In the genomic region with DNA sequence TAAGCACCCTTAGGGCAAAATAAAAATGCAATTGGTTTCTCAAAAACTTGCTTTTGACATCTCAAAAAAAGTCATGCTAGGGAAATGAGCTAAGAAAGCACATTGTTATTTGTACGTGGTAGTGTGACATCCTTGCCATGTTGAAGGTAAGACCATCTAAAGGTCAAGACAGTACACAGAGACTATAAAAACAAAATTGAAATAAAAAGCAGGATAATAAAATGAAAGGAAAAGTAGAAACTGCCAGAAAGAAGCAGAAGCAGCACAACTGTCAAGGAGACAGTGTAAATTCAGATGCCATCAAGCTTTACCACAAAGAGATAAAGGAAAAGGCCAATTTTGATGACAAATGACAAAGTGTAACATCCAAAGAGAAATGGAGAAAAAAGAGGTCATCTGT, we compare ENCODE assay signal across 11 cellular contexts. TPM values are rescaled to one million over a fixed set of nuclear protein-coding genes. Genes with fewer than 3 reads are reported as not detected.
A peak's percentile ranks its signal among the peaks of the same experiment; 100 is the strongest.
DNase-seq lines count a peak whose midpoint lies in the region; ATAC-seq and TF ChIP-seq lines count a peak whose summit lies in the region.
"Not testable (repeated sequence)": the region's sequence is repeated elsewhere in the genome, so short reads cannot be mapped to it uniquely, and the experiment has no call there.
"Had no signal": no experiment of that assay in that cellular context is flagged by ENCODE, and none has a peak within 500 bp of the region (broad histone marks: within the 10 kb centered on the region; RNA-seq: fewer than 3 reads in every experiment).

No MANE protein-coding gene starts in this region.

- ATAC-seq in activated naive CD8-positive, alpha-beta T cell treated with anti-CD3 and anti-CD28 coated beads, Interleukin-2, amount 50 U/mL, for 24 hours, result peak; percentile 76
- ATAC-seq in naive B cell (ENCODE audit: low read depth in 2 of 2), result peak; percentile 20

- not testable (repeated sequence) for H3K27me3 Mint-ChIP-seq in activated CD4-positive, alpha-beta T cell treated with anti-CD3 and anti-CD28 coated beads, Interleukin-2, amount 10 ng/mL, durations not matched to agents 24 days and 14 days; activated T-helper 1 cell treated with anti-CD3 and anti-CD28 coated beads, Interleukin-12 subunit alpha, Interleukin-12 subunit beta, Interleukin-2, Interleukin-4 antibody, amounts not matched to agents 30 ng/mL and 10 ng/mL and 1 ng/mL, durations not matched to agents 14 hours and 24 hours and 36 hours (ENCODE audit: insufficient read depth); activated naive CD8-positive, alpha-beta T cell treated with anti-CD3 and anti-CD28 coated beads, Interleukin-2, amount 50 U/mL, for 24 hours; naive B cell; stimulated activated naive CD8-positive, alpha-beta T cell treated with anti-CD3 and anti-CD28 coated beads, Interleukin-15, Interleukin-2, amounts not matched to agents 100 ng/mL and 50 ng/mL, for 24 hours

- H3K36me3 Mint-ChIP-seq in activated CD4-positive, alpha-beta T cell treated with anti-CD3 and anti-CD28 coated beads, Interleukin-2, amount 10 ng/mL, durations not matched to agents 24 days and 14 days (ENCODE audit: low read depth), result peaks cover 26% of the 10 kb centered on the region
- peaks cover 29% of the 10 kb centered on the region for H3K36me3 Mint-ChIP-seq in activated T-helper 1 cell treated with anti-CD3 and anti-CD28 coated beads, Interleukin-12 subunit alpha, Interleukin-12 subunit beta, Interleukin-2, Interleukin-4 antibody, amounts not matched to agents 30 ng/mL and 10 ng/mL and 1 ng/mL, durations not matched to agents 14 hours and 24 hours and 36 hours (ENCODE audit: low read depth)
- peaks cover 28% of the 10 kb centered on the region for H3K36me3 Mint-ChIP-seq in activated naive CD8-positive, alpha-beta T cell treated with anti-CD3 and anti-CD28 coated beads, Interleukin-2, amount 50 U/mL, for 24 hours (ENCODE audit: low read depth)
- not testable (repeated sequence) for H3K36me3 Mint-ChIP-seq in naive B cell
- peaks cover 18% of the 10 kb centered on the region for H3K36me3 Mint-ChIP-seq in stimulated activated naive CD8-positive, alpha-beta T cell treated with anti-CD3 and anti-CD28 coated beads, Interleukin-15, Interleukin-2, amounts not matched to agents 100 ng/mL and 50 ng/mL, for 24 hours (ENCODE audit: low read depth)

- peaks cover 48% of the 10 kb centered on the region for H3K4me1 Mint-ChIP-seq in activated CD4-positive, alpha-beta T cell treated with anti-CD3 and anti-CD28 coated beads, Interleukin-2, amount 10 ng/mL, durations not matched to agents 24 days and 14 days
- H3K4me1 Mint-ChIP-seq in activated T-helper 1 cell treated with anti-CD3 and anti-CD28 coated beads, Interleukin-12 subunit alpha, Interleukin-12 subunit beta, Interleukin-2, Interleukin-4 antibody, amounts not matched to agents 30 ng/mL and 10 ng/mL and 1 ng/mL, durations not matched to agents 14 hours and 24 hours and 36 hours (ENCODE audit: low read depth), result peaks cover 66% of the 10 kb centered on the region
- H3K4me1 Mint-ChIP-seq in activated naive CD8-positive, alpha-beta T cell treated with anti-CD3 and anti-CD28 coated beads, Interleukin-2, amount 50 U/mL, for 24 hours, result peaks cover 71% of the 10 kb centered on the region
- peaks cover 65 to 97% (median 83%) of the 10 kb centered on the region in 3 donors for H3K4me1 Mint-ChIP-seq in naive B cell
- H3K4me1 Mint-ChIP-seq in stimulated activated naive CD8-positive, alpha-beta T cell treated with anti-CD3 and anti-CD28 coated beads, Interleukin-15, Interleukin-2, amounts not matched to agents 100 ng/mL and 50 ng/mL, for 24 hours (ENCODE audit: low read depth), result peaks cover 72% of the 10 kb centered on the region

- H3F3A ChIP-seq in DOHH2 (ENCODE audit: control insufficient read depth, insufficient read depth), result peaks cover 16% of the 10 kb centered on the region
- peaks cover 11% of the 10 kb centered on the region for H3F3A ChIP-seq in OCI-LY1 (ENCODE audit: insufficient read depth, low read length)

- peaks cover 12% of the 10 kb centered on the region for H3K9me3 ChIP-seq in BLaER1
- not testable (repeated sequence) for H3K9me3 ChIP-seq in DOHH2 (ENCODE audit: control insufficient read depth, insufficient read depth, low read length); OCI-LY1 (ENCODE audit: low read length)

- not testable (repeated sequence) for DNase-seq in activated CD4-positive, alpha-beta T cell treated with anti-CD3 and anti-CD28 coated beads, Interleukin-2, amount 10 ng/mL, durations not matched to agents 24 days and 14 days; activated T-helper 1 cell treated with anti-CD3 and anti-CD28 coated beads, Interleukin-12 subunit alpha, Interleukin-12 subunit beta, Interleukin-2, Interleukin-4 antibody, amounts not matched to agents 30 ng/mL and 10 ng/mL and 1 ng/mL, durations not matched to agents 14 hours and 24 hours and 36 hours (ENCODE audit: low spot score); activated naive CD8-positive, alpha-beta T cell treated with anti-CD3 and anti-CD28 coated beads, Interleukin-2, amount 50 U/mL, for 24 hours; naive B cell

- H3K79me2 ChIP-seq in DOHH2 (ENCODE audit: control insufficient read depth, low read length); OCI-LY1 (ENCODE audit: insufficient read depth, low read length): not testable (repeated sequence)

- H3K4me3 ChIP-seq in BLaER1; DOHH2 (ENCODE audit: low read length); OCI-LY1 (ENCODE audit: low read depth, low read length, poor library complexity, severe bottlenecking): not testable (repeated sequence)

- H3K27ac ChIP-seq in BLaER1 (peak overlapping the region; percentile 97), OCI-LY1 (ENCODE audit: low read depth, low read length, poor library complexity, severe bottlenecking) (peak overlapping the region; percentile 91)
- H3K27ac ChIP-seq in DOHH2 (ENCODE audit: low read depth, low read length), result not testable (repeated sequence)

- H3K36me3 ChIP-seq in BLaER1 (peaks cover 13% of the 10 kb centered on the region), OCI-LY1 (ENCODE audit: insufficient read depth, low read length) (peaks cover 24% of the 10 kb centered on the region)
- not testable (repeated sequence) for H3K36me3 ChIP-seq in DOHH2 (ENCODE audit: control insufficient read depth, low read length)

- peak overlapping the region; percentile 90 for H3K4me2 ChIP-seq in BLaER1
- H3K4me2 ChIP-seq in DOHH2 (ENCODE audit: low read length), result peak overlapping the region; percentile 27; the same call in 1 of the 2 replicates
- H3K4me2 ChIP-seq in OCI-LY1 (ENCODE audit: low read length), result peak overlapping the region; percentile 36

- not testable (repeated sequence) for H3K9me3 Mint-ChIP-seq in activated CD4-positive, alpha-beta T cell treated with anti-CD3 and anti-CD28 coated beads, Interleukin-2, amount 10 ng/mL, durations not matched to agents 24 days and 14 days; activated T-helper 1 cell treated with anti-CD3 and anti-CD28 coated beads, Interleukin-12 subunit alpha, Interleukin-12 subunit beta, Interleukin-2, Interleukin-4 antibody, amounts not matched to agents 30 ng/mL and 10 ng/mL and 1 ng/mL, durations not matched to agents 14 hours and 24 hours and 36 hours; activated naive CD8-positive, alpha-beta T cell treated with anti-CD3 and anti-CD28 coated beads, Interleukin-2, amount 50 U/mL, for 24 hours; naive B cell; stimulated activated naive CD8-positive, alpha-beta T cell treated with anti-CD3 and anti-CD28 coated beads, Interleukin-15, Interleukin-2, amounts not matched to agents 100 ng/mL and 50 ng/mL, for 24 hours

- not testable (repeated sequence) for H3K9ac ChIP-seq in BLaER1
- H3K9ac ChIP-seq in OCI-LY1 (ENCODE audit: low read length), result peak overlapping the region; percentile 49

- not testable (repeated sequence) for H3K9me2 ChIP-seq in DOHH2 (replicated peaks; ENCODE audit: control insufficient read depth, low read length); OCI-LY1 (ENCODE audit: low read depth, low read length)

- not testable (repeated sequence) for TF ChIP-seq CTCF in DOHH2 (IDR thresholded peaks at IDR 0.05; ENCODE audit: low read depth, low read length, poor library complexity, severe bottlenecking); OCI-LY1 (IDR thresholded peaks at IDR 0.05; ENCODE audit: low read length)

- H3K4me1 ChIP-seq in BLaER1, result peaks cover 100% of the 10 kb centered on the region
- H3K4me1 ChIP-seq in DOHH2 (ENCODE audit: control insufficient read depth, low read length), result peaks cover 56% of the 10 kb centered on the region
- H3K4me1 ChIP-seq in OCI-LY1 (ENCODE audit: insufficient read depth, low read length, severe bottlenecking), result peaks cover 55% of the 10 kb centered on the region

- peak overlapping the region; percentile 90 for H3K27ac Mint-ChIP-seq in activated CD4-positive, alpha-beta T cell treated with anti-CD3 and anti-CD28 coated beads, Interleukin-2, amount 10 ng/mL, durations not matched to agents 24 days and 14 days
- H3K27ac Mint-ChIP-seq in activated T-helper 1 cell treated with anti-CD3 and anti-CD28 coated beads, Interleukin-12 subunit alpha, Interleukin-12 subunit beta, Interleukin-2, Interleukin-4 antibody, amounts not matched to agents 30 ng/mL and 10 ng/mL and 1 ng/mL, durations not matched to agents 14 hours and 24 hours and 36 hours, result peak overlapping the region; percentile 88
- H3K27ac Mint-ChIP-seq in activated naive CD8-positive, alpha-beta T cell treated with anti-CD3 and anti-CD28 coated beads, Interleukin-2, amount 50 U/mL, for 24 hours, result peak overlapping the region; percentile 92
- peak overlapping the region; percentile 90 to 98 (median 94) for H3K27ac Mint-ChIP-seq in naive B cell
- H3K27ac Mint-ChIP-seq in stimulated activated naive CD8-positive, alpha-beta T cell treated with anti-CD3 and anti-CD28 coated beads, Interleukin-15, Interleukin-2, amounts not matched to agents 100 ng/mL and 50 ng/mL, for 24 hours, result peak overlapping the region; percentile 95

- intact Hi-C loops in activated CD4-positive, alpha-beta T cell treated with anti-CD3 and anti-CD28 coated beads, Interleukin-2, amount 10 ng/mL, durations not matched to agents 24 days and 14 days (cut with micrococcal nuclease), result not testable (repeated sequence)
- intact Hi-C loops in activated T-helper 1 cell treated with anti-CD3 and anti-CD28 coated beads, Interleukin-12 subunit alpha, Interleukin-12 subunit beta, Interleukin-2, Interleukin-4 antibody, amounts not matched to agents 30 ng/mL and 10 ng/mL and 1 ng/mL, durations not matched to agents 14 hours and 24 hours and 36 hours (cut with micrococcal nuclease), result loop anchor here (1.0 kb wide), 1 partner anchor 8 kb away; no protein-coding TSS in a partner anchor

- H4K20me1 ChIP-seq in BLaER1; DOHH2 (ENCODE audit: control insufficient read depth, insufficient read depth, low read depth, low read length); OCI-LY1 (ENCODE audit: insufficient read depth, low read length): not testable (repeated sequence)

- peak overlapping the region; percentile 39 for H3K4me3 Mint-ChIP-seq in activated CD4-positive, alpha-beta T cell treated with anti-CD3 and anti-CD28 coated beads, Interleukin-2, amount 10 ng/mL, durations not matched to agents 24 days and 14 days
- H3K4me3 Mint-ChIP-seq in activated T-helper 1 cell treated with anti-CD3 and anti-CD28 coated beads, Interleukin-12 subunit alpha, Interleukin-12 subunit beta, Interleukin-2, Interleukin-4 antibody, amounts not matched to agents 30 ng/mL and 10 ng/mL and 1 ng/mL, durations not matched to agents 14 hours and 24 hours and 36 hours, result peak overlapping the region; percentile 52
- H3K4me3 Mint-ChIP-seq in activated naive CD8-positive, alpha-beta T cell treated with anti-CD3 and anti-CD28 coated beads, Interleukin-2, amount 50 U/mL, for 24 hours, result peak overlapping the region; percentile 41
- peak overlapping the region; percentile 55 to 88 (median 70) for H3K4me3 Mint-ChIP-seq in naive B cell
- H3K4me3 Mint-ChIP-seq in stimulated activated naive CD8-positive, alpha-beta T cell treated with anti-CD3 and anti-CD28 coated beads, Interleukin-15, Interleukin-2, amounts not matched to agents 100 ng/mL and 50 ng/mL, for 24 hours, result peak overlapping the region; percentile 71

- H2AFZ ChIP-seq in OCI-LY1 (ENCODE audit: low read length), result not testable (repeated sequence)

- not testable (repeated sequence) for H3K27me3 ChIP-seq in BLaER1; DOHH2 (ENCODE audit: control insufficient read depth, low read length); OCI-LY1 (ENCODE audit: insufficient read depth, low read length)

RNA-seq across cellular contexts. Expression of a gene that starts 11.5 kb away (rescaled TPM):
- total RNA-seq in activated CD4-positive, alpha-beta T cell treated with anti-CD3 and anti-CD28 coated beads, Interleukin-2, amount 10 ng/mL, durations not matched to agents 24 days and 14 days, result 80.4 and 81.8 TPM in 2 replicates
- 86.6 and 90.5 TPM in 2 replicates for total RNA-seq in activated T-helper 1 cell treated with anti-CD3 and anti-CD28 coated beads, Interleukin-12 subunit alpha, Interleukin-12 subunit beta, Interleukin-2, Interleukin-4 antibody, amounts not matched to agents 30 ng/mL and 10 ng/mL and 1 ng/mL, durations not matched to agents 14 hours and 24 hours and 36 hours
- 100 to 1,000 TPM in 1 of 6 donors, 10 to 100 TPM in 5; 56.8 to 107 (median 73.5) TPM for polyA plus RNA-seq in naive B cell (ENCODE audit: low read depth in 6 of 6)
- total RNA-seq: A172, PC-3, SJSA1 had no signal

RNA-seq across cellular contexts. Expression of a gene that starts 18.6 kb away (rescaled TPM):
- 5,949 and 6,301 TPM in 2 replicates for total RNA-seq in activated CD4-positive, alpha-beta T cell treated with anti-CD3 and anti-CD28 coated beads, Interleukin-2, amount 10 ng/mL, durations not matched to agents 24 days and 14 days
- 5,317 and 5,787 TPM in 2 replicates for total RNA-seq in activated T-helper 1 cell treated with anti-CD3 and anti-CD28 coated beads, Interleukin-12 subunit alpha, Interleukin-12 subunit beta, Interleukin-2, Interleukin-4 antibody, amounts not matched to agents 30 ng/mL and 10 ng/mL and 1 ng/mL, durations not matched to agents 14 hours and 24 hours and 36 hours
- 10 to 100 TPM in 4 of 6 donors, not detected in 2; 41.0 to 72.3 (median 56.5) TPM for polyA plus RNA-seq in naive B cell (ENCODE audit: low read depth in 6 of 6)

RNA-seq across cellular contexts. Expression of a gene that starts 18.9 kb away (rescaled TPM):
- total RNA-seq in activated CD4-positive, alpha-beta T cell treated with anti-CD3 and anti-CD28 coated beads, Interleukin-2, amount 10 ng/mL, durations not matched to agents 24 days and 14 days, result 20.8 and 21.8 TPM in 2 replicates
- 20.6 and 24.0 TPM in 2 replicates for total RNA-seq in activated T-helper 1 cell treated with anti-CD3 and anti-CD28 coated beads, Interleukin-12 subunit alpha, Interleukin-12 subunit beta, Interleukin-2, Interleukin-4 antibody, amounts not matched to agents 30 ng/mL and 10 ng/mL and 1 ng/mL, durations not matched to agents 14 hours and 24 hours and 36 hours
- polyA plus RNA-seq in naive B cell (ENCODE audit: low read depth in 6 of 6), result 10 to 100 TPM; 42.7 to 60.2 (median 51.5) TPM

RNA-seq across cellular contexts. Expression of a gene that starts 21.0 kb away (rescaled TPM):
- 8.1 and 9.0 TPM in 2 replicates for total RNA-seq in activated CD4-positive, alpha-beta T cell treated with anti-CD3 and anti-CD28 coated beads, Interleukin-2, amount 10 ng/mL, durations not matched to agents 24 days and 14 days
- total RNA-seq in activated T-helper 1 cell treated with anti-CD3 and anti-CD28 coated beads, Interleukin-12 subunit alpha, Interleukin-12 subunit beta, Interleukin-2, Interleukin-4 antibody, amounts not matched to agents 30 ng/mL and 10 ng/mL and 1 ng/mL, durations not matched to agents 14 hours and 24 hours and 36 hours, result 8.3 and 9.6 TPM in 2 replicates
- polyA plus RNA-seq in naive B cell (ENCODE audit: low read depth in 6 of 6), result 100 to 1,000 TPM; 293 to 418 (median 315) TPM
- total RNA-seq: SJSA1 had no signal

RNA-seq across cellular contexts. Expression of a gene that starts 25.8 kb away (rescaled TPM):
- 9.9 and 10.8 TPM in 2 replicates for total RNA-seq in activated CD4-positive, alpha-beta T cell treated with anti-CD3 and anti-CD28 coated beads, Interleukin-2, amount 10 ng/mL, durations not matched to agents 24 days and 14 days
- 7.9 and 8.8 TPM in 2 replicates for total RNA-seq in activated T-helper 1 cell treated with anti-CD3 and anti-CD28 coated beads, Interleukin-12 subunit alpha, Interleukin-12 subunit beta, Interleukin-2, Interleukin-4 antibody, amounts not matched to agents 30 ng/mL and 10 ng/mL and 1 ng/mL, durations not matched to agents 14 hours and 24 hours and 36 hours
- polyA plus RNA-seq in naive B cell (ENCODE audit: low read depth in 6 of 6), result 1 to 10 TPM in 5 of 6 donors, under 1 TPM in 1; 0.90 to 4.0 (median 2.4) TPM

Comparison
In these comparisons a context has a peak if more than half of its experiments do, and no peak if none do; other contexts are left out.
1. H3K4me2 ChIP-seq: peak in every context shown above with its lines; median percentile 90 in BLaER1; 36 in OCI-LY1; 27 in DOHH2.